12 cellular contexts compared by ENCODE assay signal in the genomic region with DNA sequence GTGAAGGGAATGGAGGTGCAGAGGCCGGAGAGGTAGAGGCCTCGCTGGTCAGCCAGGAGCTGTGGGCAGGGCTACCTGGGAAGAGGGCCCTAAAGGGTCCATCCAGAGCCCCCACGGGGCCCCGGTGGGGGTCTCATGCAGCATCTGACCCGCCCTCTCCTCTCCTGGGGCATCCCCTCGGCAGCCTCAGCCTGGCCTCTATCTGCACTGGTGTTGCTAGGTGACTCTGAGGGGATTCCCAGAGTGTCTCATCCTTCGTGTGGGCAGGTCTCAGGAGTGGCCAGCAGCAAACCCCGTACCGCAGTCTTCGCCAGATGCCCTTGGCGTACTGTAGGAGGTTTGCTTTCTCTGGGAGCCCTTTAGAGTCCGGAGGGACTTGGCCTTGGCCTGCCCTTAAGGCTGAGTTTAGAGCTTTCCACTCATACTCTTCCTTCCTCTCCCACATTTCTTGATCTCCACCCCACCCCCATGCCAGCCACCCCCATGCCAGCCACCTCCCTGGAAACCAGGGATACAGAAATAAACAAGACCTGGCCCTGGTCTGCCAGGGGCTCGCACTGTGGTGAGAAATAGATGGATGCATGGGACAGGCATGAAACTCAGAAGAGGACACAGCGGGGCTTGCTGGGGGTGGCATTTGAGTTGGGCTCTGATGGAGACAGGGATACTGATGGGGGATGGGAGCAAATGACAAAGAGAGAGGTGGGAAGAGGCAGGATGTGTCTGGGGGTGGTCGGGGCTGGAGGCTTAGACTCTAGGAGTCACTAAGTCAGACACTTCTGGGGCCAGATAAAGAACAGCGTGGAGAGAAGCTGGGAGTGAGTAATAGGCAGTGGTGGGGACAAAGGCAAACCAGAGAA. TPM values are rescaled to one million over a fixed set of nuclear protein-coding genes. Genes with fewer than 3 reads are reported as not detected.
DNase-seq lines count a peak whose midpoint lies in the region; ATAC-seq lines count a peak whose summit lies in the region.
"Had no signal": no experiment of that assay in that cellular context is flagged by ENCODE, and none has a peak within 500 bp of the region (broad histone marks: within the 10 kb centered on the region; RNA-seq: fewer than 3 reads in every experiment).

No MANE protein-coding gene starts in this region.

- H3K4me3 Mint-ChIP-seq in activated T-cell treated with anti-CD3 and anti-CD28 coated beads, Interleukin-2, amount 50 U/mL, for 4 hours, result no peak overlapping the region

- no peaks in the 10 kb centered on the region for H3K9me3 Mint-ChIP-seq in activated T-cell treated with anti-CD3 and anti-CD28 coated beads, Interleukin-2, amount 50 U/mL, for 4 hours
- H3K9me3 Mint-ChIP-seq: activated naive CD4-positive, alpha-beta T cell treated with anti-CD3 and anti-CD28 coated beads, Interleukin-2, amount 50 U/mL, for 72 hours had no signal

- DNase-seq in stimulated activated CD4-positive, alpha-beta T cell treated with anti-CD3 and anti-CD28 coated beads, Interleukin-15, amount 100 ng/mL, for 24 hours, result peak; percentile 41
- DNase-seq in stimulated activated CD4-positive, alpha-beta T cell treated with anti-CD3 and anti-CD28 coated beads, Interleukin-2, amount 100 ng/mL, for 48 hours, result no peak
- no peak for DNase-seq in activated T-cell treated with anti-CD3 and anti-CD28 coated beads, Interleukin-2, amount 50 U/mL, for 4 hours
- DNase-seq in left lobe of liver (ENCODE audit: low spot score), result no peak
- DNase-seq in DMS114 treated with DMSO at 0.1 percent for 48 hours (lab: John Stamatoyannopoulos, UW; ENCODE audit: unreplicated experiment), result no peak
- no peak for DNase-seq in NCI-H2029 treated with DMSO at 0.1 percent for 48 hours (lab: John Stamatoyannopoulos, UW)
- no peak for DNase-seq in SW 1271 (lab: John Stamatoyannopoulos, UW)
- DNase-seq in pons (ENCODE audit: low spot score), result no peak
- DNase-seq: NCI-H82, T-helper 9 cell had no signal

- no peaks in the 10 kb centered on the region for H3K36me3 Mint-ChIP-seq in activated T-cell treated with anti-CD3 and anti-CD28 coated beads, Interleukin-2, amount 50 U/mL, for 4 hours (ENCODE audit: insufficient read depth)
- H3K36me3 Mint-ChIP-seq: activated naive CD4-positive, alpha-beta T cell treated with anti-CD3 and anti-CD28 coated beads, Interleukin-2, amount 50 U/mL, for 72 hours had no signal

- peaks cover 25% of the 10 kb centered on the region for H3K4me1 Mint-ChIP-seq in activated T-cell treated with anti-CD3 and anti-CD28 coated beads, Interleukin-2, amount 50 U/mL, for 4 hours (ENCODE audit: low read depth)

- ATAC-seq in activated T-cell treated with anti-CD3 and anti-CD28 coated beads, Interleukin-2, amount 50 U/mL, for 4 hours, result peak; percentile 64
- peak; percentile 27 for ATAC-seq in left lobe of liver

- no peaks in the 10 kb centered on the region for H3K27me3 Mint-ChIP-seq in activated T-cell treated with anti-CD3 and anti-CD28 coated beads, Interleukin-2, amount 50 U/mL, for 4 hours (ENCODE audit: low read depth)

RNA-seq across cellular contexts. Expression of gene SLC5A10, which starts 9.9 kb away (rescaled TPM):
- not detected for total RNA-seq in activated T-cell treated with anti-CD3 and anti-CD28 coated beads, Interleukin-2, amount 50 U/mL, for 4 hours
- not detected for total RNA-seq in left lobe of liver
- total RNA-seq: activated naive CD4-positive, alpha-beta T cell treated with anti-CD3 and anti-CD28 coated beads, Interleukin-2, amount 50 U/mL, for 72 hours; prostate gland had no signal

RNA-seq across cellular contexts. Expression of gene FAM83G, which starts 42.7 kb away (rescaled TPM):
- 10 to 100 TPM; 27.0 to 31.9 (median 31.9) TPM for total RNA-seq in activated T-cell treated with anti-CD3 and anti-CD28 coated beads, Interleukin-2, amount 50 U/mL, for 4 hours
- 11.7 TPM for total RNA-seq in left lobe of liver
